9 cellular contexts compared by ENCODE assay signal in genomic region chr10:119104653-119105024, GRCh38. TPM values are rescaled to one million over a fixed set of nuclear protein-coding genes. Genes with fewer than 3 reads are reported as not detected.
DNase-seq lines count a peak whose midpoint lies in the region; ATAC-seq, FAIRE-seq and TF ChIP-seq lines count a peak whose summit lies in the region.
"Had no signal": no experiment of that assay in that cellular context is flagged by ENCODE, and none has a peak within 500 bp of the region (broad histone marks: within the 10 kb centered on the region; RNA-seq: fewer than 3 reads in every experiment).

No MANE protein-coding gene starts in this region.

- POLR2A ChIA-PET in HepG2 (lab: Yijun Ruan, JAX) = interaction anchor here (1.3 to 4.1 kb wide), 6 partner anchors 10 to 103 kb away, joined by 3 to 106 read pairs (median 20); partner anchors contain the start of genes EIF3A and GRK5

- TF ChIP-seq EP300 in HepG2 (IDR thresholded peaks at IDR 0.05; ENCODE audit: low read depth in 2 of 2, low read length in 2 of 2) = no peak
- no peak for TF ChIP-seq EP300 in HepG2 (CRISPR knock-in tag; IDR thresholded peaks at IDR 0.05; ENCODE audit: borderline replicate concordance)

- peak overlapping the region in 3 of 5 experiments; percentile 58 to 94 (median 66) for H3K27ac Mint-ChIP-seq in brain
- H3K27ac Mint-ChIP-seq: activated naive CD4-positive, alpha-beta T cell treated with anti-CD3 and anti-CD28 coated beads, Interleukin-2, amount 50 U/mL, for 72 hours had no signal

- ATAC-seq in HepG2 (no peak), HG02840 (IDR thresholded peaks at IDR 0.05; ENCODE audit: low FRiP score, unreplicated experiment) (no peak)

- TF ChIP-seq POLR2A in HepG2 (IDR thresholded peaks at IDR 0.05; ENCODE audit: insufficient read depth in 1 of 2, low read depth in 2 of 2, low read length in 2 of 2) = no peak

- H2AFZ ChIP-seq in HepG2 (ENCODE audit: low read length) = no peak overlapping the region

- CTCF ChIA-PET in HepG2 (lab: Yijun Ruan, JAX; ENCODE audit: low intra/inter-chr PET ratio, low total read pairs) = no interaction called here

- H3K4me2 ChIP-seq in HepG2 (ENCODE audit: low read depth, low read length) = peak overlapping the region; percentile 89

- H3K4me1 ChIP-seq in HepG2 (ENCODE audit: insufficient read depth, low read length) (peaks cover 56% of the 10 kb centered on the region), subcutaneous abdominal adipose tissue (ENCODE audit: control insufficient read depth in 5 of 5, insufficient read depth in 5 of 5, low read length in 5 of 5) (peaks cover 5 to 22% (median 17%) of the 10 kb centered on the region in 5 donors)

- no peaks in the 10 kb centered on the region for H3K9me3 Mint-ChIP-seq in brain
- H3K9me3 Mint-ChIP-seq: activated naive CD4-positive, alpha-beta T cell treated with anti-CD3 and anti-CD28 coated beads, Interleukin-2, amount 50 U/mL, for 72 hours had no signal

- H3K4me3 ChIP-seq in HepG2 (replicated peaks in 1 of 3; ENCODE audit: insufficient read depth in 1 of 3, low read depth in 2 of 3, low read length in 3 of 3) (peak overlapping the region; percentile 70 to 92 (median 83)), subcutaneous abdominal adipose tissue (ENCODE audit: low read depth in 1 of 5, low read length in 5 of 5) (peak overlapping the region; percentile 61 to 83 (median 71))

- H3K4me3 Mint-ChIP-seq in brain = peak overlapping the region; percentile 86 to 91 (median 87)

- H3K36me3 ChIP-seq in KOPT-K1 (ENCODE audit: insufficient read depth, low read length) (peaks cover 43% of the 10 kb centered on the region), HepG2 (replicated peaks in 1 of 2; ENCODE audit: control insufficient read depth in 1 of 2, insufficient read depth in 2 of 2, low read length in 2 of 2) (no peaks in the 10 kb centered on the region; a peak in 1 of 5 replicates), subcutaneous abdominal adipose tissue (ENCODE audit: control insufficient read depth in 5 of 5, insufficient read depth in 5 of 5, low read length in 5 of 5) (peaks cover 0 to 5% (median 2%) of the 10 kb centered on the region in 5 donors)

- H3K36me3 Mint-ChIP-seq in brain = peaks cover 28% of the 10 kb centered on the region

- FAIRE-seq in HepG2 (lab: Jason Lieb, UNC) = no peak

- intact Hi-C loops in HepG2 (cut with micrococcal nuclease; ENCODE audit: unreplicated experiment) = no loop called here

- DNase-seq in NCI-H146 (lab: John Stamatoyannopoulos, UW) (peak; percentile 22), NCI-H146 treated with DMSO at 0.1 percent for 48 hours (lab: John Stamatoyannopoulos, UW; ENCODE audit: unreplicated experiment) (no peak), HepG2 (ENCODE audit: low spot score) (no peak), DMS153 treated with DMSO at 0.1 percent for 48 hours (lab: John Stamatoyannopoulos, UW; ENCODE audit: unreplicated experiment) (no peak)

- in situ Hi-C loops in HepG2 (cut with HindIII; ENCODE audit: extremely low pct_ligation_motif_present, low pct_unique_long_range_greater_than_20kb) = no loop called here

- peak overlapping the region; percentile 80 for H3K9ac ChIP-seq in HepG2 (ENCODE audit: insufficient read depth, low read depth, low read length)
- peak overlapping the region in 4 of 5 donors; percentile 30 to 85 (median 64) for H3K9ac ChIP-seq in subcutaneous abdominal adipose tissue (ENCODE audit: low read length in 5 of 5)

- H3K27ac ChIP-seq in KOPT-K1 (ENCODE audit: low read depth, low read length, poor library complexity, severe bottlenecking) (peak overlapping the region; percentile 83), HepG2 (ENCODE audit: extremely low read length, insufficient read depth, low read length) (peak overlapping the region; percentile 62), subcutaneous abdominal adipose tissue (ENCODE audit: low read depth, low read length) (peak overlapping the region; percentile 54)

- no TSS peak for BruUV-seq in HepG2 (replicated peaks; lab: Mats Ljungman, UMichigan)

- no peaks in the 10 kb centered on the region for H3K27me3 ChIP-seq in HepG2 (ENCODE audit: control insufficient read depth in 1 of 2, insufficient read depth in 2 of 2, low read length in 2 of 2)
- no peaks in the 10 kb centered on the region for H3K27me3 ChIP-seq in subcutaneous abdominal adipose tissue (ENCODE audit: control insufficient read depth in 5 of 5, insufficient read depth in 4 of 5, low read length in 5 of 5)

- peaks cover 16% of the 10 kb centered on the region for H3K79me2 ChIP-seq in HepG2 (ENCODE audit: insufficient read depth, low read length)

- no peak for TF ChIP-seq RAD21 in HepG2 (CRISPR knock-in tag; IDR thresholded peaks at IDR 0.05)

- 0% methylated on average over 7 of the region's 22 CpGs for WGBS in HepG2 (ENCODE audit: low lambda C conversion rate)

- H3K4me1 Mint-ChIP-seq in brain = peaks cover 21% of the 10 kb centered on the region

- peaks cover 11% of the 10 kb centered on the region for H3K27me3 Mint-ChIP-seq in brain

- H3K9me3 ChIP-seq in KOPT-K1 (ENCODE audit: insufficient read depth, low read length, poor library complexity, severe bottlenecking) = no peaks in the 10 kb centered on the region
- no peaks in the 10 kb centered on the region for H3K9me3 ChIP-seq in HepG2 (ENCODE audit: low read length)
- H3K9me3 ChIP-seq in subcutaneous abdominal adipose tissue (ENCODE audit: control insufficient read depth in 5 of 5, low read length in 5 of 5) = no peaks in the 10 kb centered on the region

- H4K20me1 ChIP-seq in HepG2 (ENCODE audit: insufficient read depth, low read length) = no peaks in the 10 kb centered on the region

- TF ChIP-seq CTCF in brain (conservative IDR thresholded peaks at IDR 0.05) (no peak), HepG2 (CRISPR knock-in tag; IDR thresholded peaks at IDR 0.05) (no peak)

RNA-seq across cellular contexts. Expression of gene DENND10, which starts 0.7 kb away (rescaled TPM):
- polyA plus RNA-seq in brain (ENCODE audit: insufficient read depth, low read depth, low replicate concordance) (15.0 TPM), HepG2 (2011; rRNA removed) (75.9 and 78.8 TPM in 2 replicates)
- 43.7 and 55.1 TPM in 2 replicates for total RNA-seq in HepG2 (2016; rRNA removed; fragmentation: Illumina TruSeq; extraction: Trizol)
- 60.9 and 63.9 TPM in 2 replicates for total RNA-seq in HepG2 (2016; cell fraction: cytosol; rRNA removed; fragmentation: Illumina TruSeq; extraction: Trizol; ENCODE audit: low read depth)
- 41.2 and 59.1 TPM in 2 replicates for total RNA-seq in HepG2 (2016; cell fraction: insoluble cytoplasmic fraction; rRNA removed; fragmentation: Illumina TruSeq; extraction: Trizol)
- total RNA-seq in HepG2 (2016; cell fraction: membrane; rRNA removed; fragmentation: Illumina TruSeq; extraction: Trizol) = 60.7 and 62.3 TPM in 2 replicates
- total RNA-seq in HepG2 (2016; cell fraction: nucleus; rRNA removed; fragmentation: Illumina TruSeq; extraction: Trizol) = 30.6 and 33.8 TPM in 2 replicates
- 55.4 and 68.0 TPM in 2 replicates for polyA plus RNA-seq in HepG2 (2011; cell fraction: cytosol; rRNA removed)
- polyA plus RNA-seq in HepG2 (2011; cell fraction: nucleus; rRNA removed) = 53.4 and 62.1 TPM in 2 replicates
- 48.6 and 60.7 TPM in 2 replicates for polyA plus RNA-seq in HepG2 (2012)
- 54.2 and 68.0 TPM in 2 replicates for polyA plus RNA-seq in HepG2 (2016; cell fraction: cytosol; fragmentation: Illumina TruSeq; extraction: Trizol; ENCODE audit: low read depth)
- 52.2 and 53.2 TPM in 2 replicates for polyA plus RNA-seq in HepG2 (2016; cell fraction: insoluble cytoplasmic fraction; fragmentation: Illumina TruSeq; extraction: Trizol; ENCODE audit: low read depth)
- polyA plus RNA-seq in HepG2 (2016; cell fraction: membrane; fragmentation: Illumina TruSeq; extraction: Trizol; ENCODE audit: low read depth) = 44.9 and 45.7 TPM in 2 replicates
- 34.1 and 37.6 TPM in 2 replicates for polyA plus RNA-seq in HepG2 (2016; cell fraction: nucleus; fragmentation: Illumina TruSeq; extraction: Trizol; ENCODE audit: insufficient read depth, low read depth)
- polyA minus RNA-seq in HepG2 (2011; rRNA and poly(A)+ RNA removed; ENCODE audit: low replicate concordance) = 36.0 and 110 TPM in 2 replicates
- 38.8 and 41.4 TPM in 2 replicates for polyA minus RNA-seq in HepG2 (2011; cell fraction: cytosol; rRNA and poly(A)+ RNA removed)
- polyA minus RNA-seq in HepG2 (2011; cell fraction: nucleus; rRNA and poly(A)+ RNA removed) = 53.0 and 61.8 TPM in 2 replicates

RNA-seq across cellular contexts. Expression of gene EIF3A, which starts 24.0 kb away (rescaled TPM):
- polyA plus RNA-seq in brain (ENCODE audit: insufficient read depth, low read depth, low replicate concordance) (53.5 TPM), HepG2 (2011; rRNA removed) (25.6 and 28.3 TPM in 2 replicates)
- 117 and 168 TPM in 2 replicates for total RNA-seq in HepG2 (2016; rRNA removed; fragmentation: Illumina TruSeq; extraction: Trizol)
- 7.3 and 9.3 TPM in 2 replicates for total RNA-seq in HepG2 (2016; cell fraction: cytosol; rRNA removed; fragmentation: Illumina TruSeq; extraction: Trizol; ENCODE audit: low read depth)
- 115 and 148 TPM in 2 replicates for total RNA-seq in HepG2 (2016; cell fraction: insoluble cytoplasmic fraction; rRNA removed; fragmentation: Illumina TruSeq; extraction: Trizol)
- total RNA-seq in HepG2 (2016; cell fraction: membrane; rRNA removed; fragmentation: Illumina TruSeq; extraction: Trizol) = 23.1 and 23.6 TPM in 2 replicates
- 102 and 106 TPM in 2 replicates for total RNA-seq in HepG2 (2016; cell fraction: nucleus; rRNA removed; fragmentation: Illumina TruSeq; extraction: Trizol)
- polyA plus RNA-seq in HepG2 (2011; cell fraction: cytosol; rRNA removed) = 15.4 and 25.4 TPM in 2 replicates
- 26.1 and 34.0 TPM in 2 replicates for polyA plus RNA-seq in HepG2 (2011; cell fraction: nucleus; rRNA removed)
- polyA plus RNA-seq in HepG2 (2012) = 86.7 and 95.1 TPM in 2 replicates
- 2.7 and 3.3 TPM in 2 replicates for polyA plus RNA-seq in HepG2 (2016; cell fraction: cytosol; fragmentation: Illumina TruSeq; extraction: Trizol; ENCODE audit: low read depth)
- 125 and 133 TPM in 2 replicates for polyA plus RNA-seq in HepG2 (2016; cell fraction: insoluble cytoplasmic fraction; fragmentation: Illumina TruSeq; extraction: Trizol; ENCODE audit: low read depth)
- 6.3 and 7.4 TPM in 2 replicates for polyA plus RNA-seq in HepG2 (2016; cell fraction: membrane; fragmentation: Illumina TruSeq; extraction: Trizol; ENCODE audit: low read depth)
- 107 and 120 TPM in 2 replicates for polyA plus RNA-seq in HepG2 (2016; cell fraction: nucleus; fragmentation: Illumina TruSeq; extraction: Trizol; ENCODE audit: insufficient read depth, low read depth)
- polyA minus RNA-seq in HepG2 (2011; rRNA and poly(A)+ RNA removed; ENCODE audit: low replicate concordance) = 42.9 and 64.9 TPM in 2 replicates
- 60.5 and 73.1 TPM in 2 replicates for polyA minus RNA-seq in HepG2 (2011; cell fraction: cytosol; rRNA and poly(A)+ RNA removed)
- 107 and 117 TPM in 2 replicates for polyA minus RNA-seq in HepG2 (2011; cell fraction: nucleus; rRNA and poly(A)+ RNA removed)
